9 cellular contexts compared by ENCODE assay signal in the genomic region with DNA sequence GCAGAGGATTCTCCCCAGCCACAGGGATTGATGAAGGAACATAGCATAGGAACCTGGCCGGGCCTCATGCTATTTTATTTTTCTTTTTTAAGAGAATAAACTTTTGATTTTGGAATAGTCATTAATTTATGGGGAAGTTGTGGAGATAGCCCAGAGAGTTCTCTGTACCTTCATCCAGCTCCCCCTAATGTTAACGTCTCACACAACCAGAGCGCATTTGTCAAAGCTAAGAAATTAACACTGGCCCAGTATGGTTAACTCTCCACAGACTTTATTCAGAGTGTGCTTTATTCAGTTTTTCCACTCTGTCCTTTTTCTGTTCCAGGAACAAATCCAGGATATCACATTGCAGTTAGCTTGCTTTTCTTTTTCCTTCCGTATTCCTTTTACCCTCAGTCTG.
"Had no signal": no experiment of that assay in that cellular context is flagged by ENCODE, and none has a peak within 500 bp of the region (broad histone marks: within the 10 kb centered on the region; RNA-seq: fewer than 3 reads in every experiment).

No MANE protein-coding gene starts in this region.

- H2AFZ ChIP-seq: GM23248 had no signal

- H3K27ac Mint-ChIP-seq: IgD-negative memory B cell had no signal

- ATAC-seq: HCT116, HepG2 had no signal

- H3K4me3 Mint-ChIP-seq: IgD-negative memory B cell had no signal

- H3K27ac ChIP-seq: GM23248, HL-60 had no signal

- H3K4me1 ChIP-seq: HAP-1 had no signal

- H3K9ac ChIP-seq: GM23248 had no signal

- DNase-seq: GM23248, GOT3, H7, KBM-7 had no signal

- H3K9me3 Mint-ChIP-seq: IgD-negative memory B cell had no signal

- H3K36me3 Mint-ChIP-seq: IgD-negative memory B cell had no signal

- H3K36me3 ChIP-seq: HAP-1 had no signal

- H3K4me3 ChIP-seq: GM23248, HAP-1 had no signal

- H3K9me3 ChIP-seq: HAP-1 had no signal
